ENCODE assay signal across 25 cellular contexts in genomic region chr10:70993051-70993450, GRCh38.
A peak's percentile ranks its signal among the peaks of the same experiment; 100 is the strongest.
DNase-seq lines count a peak whose midpoint lies in the region; TF ChIP-seq lines count a peak whose summit lies in the region.
"Had no signal": no experiment of that assay in that cellular context is flagged by ENCODE, and none has a peak within 500 bp of the region (broad histone marks: within the 10 kb centered on the region; RNA-seq: fewer than 3 reads in every experiment).

No MANE protein-coding gene starts in this region.

- no peak for TF ChIP-seq POLR2A in spleen (IDR thresholded peaks at IDR 0.05)

- intact Hi-C loops in CD14-positive monocyte (cut with micrococcal nuclease) (no loop called here), spleen (cut with DNase I; ENCODE audit: low total_unique reads) (no loop called here)

- H2BK120ac ChIP-seq in H9 (ENCODE audit: low read depth, low read length, poor library complexity, severe bottlenecking): no peak overlapping the region

- H3K4me2 ChIP-seq in H9 (ENCODE audit: insufficient read depth, insufficient read length, low read length): no peak overlapping the region
- H3K4me2 ChIP-seq: BLaER1 had no signal

- H3K23me2 ChIP-seq in H9 (ENCODE audit: insufficient read length, low read depth, low read length, poor library complexity, severe bottlenecking): no peaks in the 10 kb centered on the region

- H3K18ac ChIP-seq in H9 (ENCODE audit: insufficient read length, low read depth, low read length): no peak overlapping the region

- H3K36me3 ChIP-seq in spleen: no peaks in the 10 kb centered on the region
- no peaks in the 10 kb centered on the region for H3K36me3 ChIP-seq in BE2C
- H3K36me3 ChIP-seq: BLaER1 had no signal

- H3K4me3 Mint-ChIP-seq in CD14-positive monocyte: no peak overlapping the region
- H3K4me3 Mint-ChIP-seq in H9: no peak overlapping the region
- H3K4me3 Mint-ChIP-seq: CD4-positive, alpha-beta T cell; IgD-negative memory B cell had no signal

- H3K27ac Mint-ChIP-seq in CD14-positive monocyte (no peak overlapping the region), H9 (no peak overlapping the region)
- H3K27ac Mint-ChIP-seq: CD4-positive, alpha-beta T cell; IgD-negative memory B cell had no signal

- H2AFZ ChIP-seq in H9 (ENCODE audit: low read length): no peak overlapping the region

- H3K36me3 Mint-ChIP-seq in CD14-positive monocyte (no peaks in the 10 kb centered on the region), H9 (ENCODE audit: insufficient read depth in 1 of 3, low read depth in 3 of 3) (no peaks in the 10 kb centered on the region)
- H3K36me3 Mint-ChIP-seq: IgD-negative memory B cell had no signal

- no peak overlapping the region for H4K8ac ChIP-seq in H9 (replicated peaks; ENCODE audit: insufficient read length, low read depth, low read length)

- H3K9ac ChIP-seq in H9 (ENCODE audit: extremely low read depth, insufficient read length, low read length): no peak overlapping the region
- H3K9ac ChIP-seq: BLaER1 had no signal

- no peak overlapping the region for H3K23ac ChIP-seq in H9 (ENCODE audit: insufficient read length, low read depth, low read length)

- H3K9me3 Mint-ChIP-seq in CD14-positive monocyte (no peaks in the 10 kb centered on the region), H9 (no peaks in the 10 kb centered on the region)
- H3K9me3 Mint-ChIP-seq: CD4-positive, alpha-beta T cell had no signal

- in situ Hi-C loops in SK-MEL-5 (cut with HindIII; ENCODE audit: low pct_unique_long_range_greater_than_20kb, low sequenced_read_pairs): no loop called here

- no peak overlapping the region for H3K4ac ChIP-seq in H9 (ENCODE audit: low read depth, low read length)

- H2BK5ac ChIP-seq in H9 (ENCODE audit: insufficient read length, low read length): no peak overlapping the region

- no peak overlapping the region for H2BK12ac ChIP-seq in H9 (ENCODE audit: insufficient read length, low read depth, low read length)

- H3K4me1 ChIP-seq in H9 (ENCODE audit: insufficient read depth, low read length): no peaks in the 10 kb centered on the region
- H3K4me1 ChIP-seq in spleen: peaks cover 0 to 3% (median 0%) of the 10 kb centered on the region in 6 donors
- H3K4me1 ChIP-seq in BE2C: no peaks in the 10 kb centered on the region

- H3K56ac ChIP-seq in H9 (ENCODE audit: insufficient read length, low read depth, low read length): no peak overlapping the region

- H3K79me1 ChIP-seq in H9 (ENCODE audit: insufficient read depth, low read depth, low read length, poor library complexity, severe bottlenecking): no peaks in the 10 kb centered on the region

- H3K9me3 ChIP-seq in H9 (ENCODE audit: control insufficient read depth, low read depth, low read length): no peaks in the 10 kb centered on the region
- H3K9me3 ChIP-seq in spleen: no peaks in the 10 kb centered on the region
- no peaks in the 10 kb centered on the region; the same call in 1 of the 2 replicates for H3K9me3 ChIP-seq in BE2C
- H3K9me3 ChIP-seq: BLaER1 had no signal

- WGBS in H9 (ENCODE audit: extremely low coverage, insufficient read length, low lambda C conversion rate): no CpG with 5 or more reads among the region's 4 CpGs
- WGBS in spleen, 5 donors: 85 to 95% (median 89%) methylated on average over 4 of the region's 4 CpGs

- no peak overlapping the region for H3T11ph ChIP-seq in H9 (ENCODE audit: low read length)

- H3K27ac ChIP-seq in H9 (ENCODE audit: insufficient read length, low read depth, low read length): no peak overlapping the region
- no peak overlapping the region for H3K27ac ChIP-seq in spleen
- H3K27ac ChIP-seq: BLaER1, HL-60, RWPE1 had no signal

- no peak overlapping the region for H3K4me3 ChIP-seq in spleen
- no peak overlapping the region for H3K4me3 ChIP-seq in BE2C (ENCODE audit: low read depth, low read length)
- H3K4me3 ChIP-seq: BLaER1, GM12878 had no signal

- DNase-seq in CD14-positive monocyte (ENCODE audit: low spot score): peak; percentile 17
- DNase-seq in H9: no peak
- peak; percentile 33 for DNase-seq in SK-MEL-5 (ENCODE audit: low read depth, low spot score)
- DNase-seq in spleen: peak; percentile 21
- no peak for DNase-seq in BE2C
- no peak for DNase-seq in Kasumi-1 (lab: John Stamatoyannopoulos, UW)
- no peak for DNase-seq in putamen (ENCODE audit: low spot score)
- DNase-seq: CD4-positive, alpha-beta T cell; COR-L47; DMS53; Karpas-422; MV-4-11; NCI-H1105; NCI-H146; NCI-H1930; NCI-H2107; NCI-H524; NCI-H748 treated with DMSO at 0.1 percent for 48 hours; SHP77; SW 1271 had no signal

- peaks cover 0 to 7% (median 4%) of the 10 kb centered on the region in 3 donors for H3K27me3 Mint-ChIP-seq in CD14-positive monocyte (ENCODE audit: low read depth in 3 of 3)
- peaks cover 8% of the 10 kb centered on the region for H3K27me3 Mint-ChIP-seq in H9 (ENCODE audit: low read depth)

- H2BK20ac ChIP-seq in H9 (ENCODE audit: low read depth, low read length, poor library complexity, severe bottlenecking): no peak overlapping the region

- no peaks in the 10 kb centered on the region for H3K79me2 ChIP-seq in H9 (ENCODE audit: insufficient read depth, low read length)

- no peak overlapping the region for H3K14ac ChIP-seq in H9 (ENCODE audit: insufficient read depth, low read length)

- H4K20me1 ChIP-seq in H9 (ENCODE audit: control insufficient read depth, insufficient read depth, insufficient read length): no peaks in the 10 kb centered on the region
- H4K20me1 ChIP-seq: BLaER1 had no signal

- H3K27me3 ChIP-seq in H9 (ENCODE audit: insufficient read depth, low read length) (no peaks in the 10 kb centered on the region), spleen (replicated peaks in 1 of 7) (peaks cover 0 to 9% (median 0%) of the 10 kb centered on the region in 7 donors), BE2C (no peaks in the 10 kb centered on the region)
- H3K27me3 ChIP-seq: BLaER1 had no signal

- no peak overlapping the region for H2BK15ac ChIP-seq in H9 (ENCODE audit: low read depth, low read length)

- TF ChIP-seq CTCF in CD14-positive monocyte (IDR thresholded peaks at IDR 0.05): no peak
- TF ChIP-seq CTCF in H9 (conservative IDR thresholded peaks at IDR 0.05): peak; percentile 14; the same call in 1 of the 3 replicates
- no peak for TF ChIP-seq CTCF in spleen (IDR thresholded peaks at IDR 0.05 in 8 of 11, conservative IDR thresholded peaks at IDR 0.05 in 3 of 11)
- no peak for TF ChIP-seq CTCF in BE2C (IDR thresholded peaks at IDR 0.05; ENCODE audit: low read depth, low read length)

- no peak overlapping the region for H2AK5ac ChIP-seq in H9 (ENCODE audit: insufficient read length, low read length)

- H4K91ac ChIP-seq in H9 (ENCODE audit: insufficient read length, low read depth, low read length): no peak overlapping the region

- H3K4me1 Mint-ChIP-seq in CD14-positive monocyte: no peaks in the 10 kb centered on the region
- peaks cover 0 to 6% of the 10 kb centered on the region in 2 experiments; a peak in 2 of 4 replicates for H3K4me1 Mint-ChIP-seq in H9
- H3K4me1 Mint-ChIP-seq: IgD-negative memory B cell had no signal

- no peak overlapping the region for H4K5ac ChIP-seq in H9 (ENCODE audit: insufficient read length, low read depth, low read length)

Comparison
In these comparisons a context has a peak if more than half of its experiments do, and no peak if none do; other contexts are left out.
1. DNase-seq: peak in CD14-positive monocyte (single experiment), SK-MEL-5 (single experiment) and spleen (single experiment); none in H9 (single experiment), BE2C (single experiment), Kasumi-1 (0 of 2) and putamen (single experiment).